In the genomic region with DNA sequence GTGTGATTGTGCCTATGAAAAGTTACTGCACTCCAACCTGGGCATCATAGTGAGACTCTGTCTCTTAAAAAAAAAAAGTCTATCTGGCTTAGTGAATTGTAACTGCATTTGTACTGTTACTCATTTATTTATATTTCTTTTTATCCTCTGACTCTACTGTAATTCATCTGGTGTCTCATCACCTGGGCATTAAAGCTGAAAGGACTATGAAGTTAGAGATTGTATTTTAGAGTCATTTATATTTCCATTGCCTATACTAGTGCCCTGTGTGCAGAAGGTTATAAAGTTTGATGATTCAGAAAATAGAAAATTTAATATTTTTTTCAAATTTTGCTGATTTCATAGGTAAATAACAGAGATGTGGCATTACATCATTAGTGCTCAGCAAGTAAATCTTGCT, we compare ENCODE assay signal across 28 cellular contexts. TPM values are rescaled to one million over a fixed set of nuclear protein-coding genes. Genes with fewer than 3 reads are reported as not detected.
"Had no signal": no experiment of that assay in that cellular context is flagged by ENCODE, and none has a peak within 500 bp of the region (broad histone marks: within the 10 kb centered on the region; RNA-seq: fewer than 3 reads in every experiment).

No MANE protein-coding gene starts in this region.

- H3K4me3 Mint-ChIP-seq: activated B cell treated with CpG ODN at 0.5 μM for 24 hours, immature natural killer cell, nephron had no signal

- H3K27ac ChIP-seq: adrenal gland, body of pancreas, esophagus muscularis mucosa, foreskin keratinocyte, heart left ventricle, thoracic aorta, uterus had no signal

- H3K4me1 ChIP-seq: adrenal gland, body of pancreas, esophagus muscularis mucosa, foreskin keratinocyte, uterus had no signal

- H3K9me3 ChIP-seq: adrenal gland, body of pancreas, esophagus muscularis mucosa, thoracic aorta had no signal

- H3K27ac Mint-ChIP-seq: activated B cell treated with CpG ODN at 0.5 μM for 24 hours, immature natural killer cell, nephron had no signal

- DNase-seq: activated B cell treated with CpG ODN at 0.5 μM for 24 hours; activated effector memory CD4-positive, alpha-beta T cell treated with Interleukin-2 at 50 U/mL for 16 hours; activated naive CD4-positive, alpha-beta T cell treated with Interleukin-2 at 50 U/mL for 16 hours; activated T-cell treated with anti-CD3 and anti-CD28 coated beads for 4 hours; adrenal gland; aorta; body of pancreas; dermis blood vessel endothelial cell; effector CD4-positive, alpha-beta T cell; foreskin keratinocyte; heart left ventricle; hypothalamus; immature natural killer cell; kidney; left colon; mammary epithelial cell; posterior cingulate gyrus; right cardiac atrium; stimulated activated CD4-positive, alpha-beta T cell treated with anti-CD3 and anti-CD28 coated beads, Interleukin-15, amount 100 ng/mL, for 24 hours; stimulated activated CD4-positive, alpha-beta T cell treated with anti-CD3 and anti-CD28 coated beads, Interleukin-2, amount 100 ng/mL, for 24 hours; stimulated activated naive CD4-positive, alpha-beta T cell treated with Interleukin-2 at 50 U/mL for 16 hours; trophoblast cell; uterus had no signal

- H3K27me3 Mint-ChIP-seq: activated B cell treated with CpG ODN at 0.5 μM for 24 hours had no signal

- H3K4me1 Mint-ChIP-seq: nephron had no signal

- H3K4me3 ChIP-seq: adrenal gland, body of pancreas, esophagus muscularis mucosa, heart left ventricle, thoracic aorta, uterus had no signal

- H3K36me3 ChIP-seq: adrenal gland, esophagus muscularis mucosa, heart left ventricle, thoracic aorta, uterus had no signal

- ATAC-seq: body of pancreas, foreskin keratinocyte, heart left ventricle, left colon, right cardiac atrium, SK-N-SH treated with all-trans-retinoic acid at 6 μM for 48 hours had no signal

- H3K27me3 ChIP-seq: adrenal gland, body of pancreas, foreskin keratinocyte, uterus had no signal

RNA-seq across cellular contexts. Expression of a gene that starts 30.2 kb away (rescaled TPM):
- total RNA-seq: dermis blood vessel endothelial cell, osteoblast had no signal
